In genomic region chr20:1827974-1828785, GRCh38 we compare ENCODE assay signal across 11 cellular contexts.
DNase-seq lines count a peak whose midpoint lies in the region; ATAC-seq, FAIRE-seq and TF ChIP-seq lines count a peak whose summit lies in the region.
"Had no signal": no experiment of that assay in that cellular context is flagged by ENCODE, and none has a peak within 500 bp of the region (broad histone marks: within the 10 kb centered on the region; RNA-seq: fewer than 3 reads in every experiment).

No MANE protein-coding gene starts in this region.

- TF ChIP-seq CTCF in dorsolateral prefrontal cortex (IDR thresholded peaks at IDR 0.05 in 54 of 56, conservative IDR thresholded peaks at IDR 0.05 in 2 of 56; ENCODE audit: low read depth in 1 of 56, partially characterized antibody in 56 of 56) (peak in 8 of 56 donors; percentile 8 to 25 (median 15)), liver (IDR thresholded peaks at IDR 0.05; ENCODE audit: low read depth, low read length, missing input control) (no peak), suprapubic skin (IDR thresholded peaks at IDR 0.05) (no peak)

- no peak for TF ChIP-seq POLR2A in suprapubic skin (IDR thresholded peaks at IDR 0.05)

- H3K27me3 ChIP-seq in dorsolateral prefrontal cortex (no peaks in the 10 kb centered on the region), liver (ENCODE audit: control insufficient read depth in 4 of 4, insufficient read depth in 4 of 4, low read length in 3 of 4) (no peaks in the 10 kb centered on the region), suprapubic skin (no peaks in the 10 kb centered on the region)

- ATAC-seq in HG03469 (IDR thresholded peaks at IDR 0.05; ENCODE audit: unreplicated experiment) (no peak), GM21526 (IDR thresholded peaks at IDR 0.05; ENCODE audit: low FRiP score, unreplicated experiment) (no peak)

- H3K9me3 ChIP-seq in liver (ENCODE audit: control insufficient read depth in 4 of 4, low read length in 3 of 4), result no peaks in the 10 kb centered on the region
- H3K9me3 ChIP-seq in suprapubic skin, result no peaks in the 10 kb centered on the region

- 44% methylated on average over 13 of the region's 13 CpGs for WGBS in liver
- 45% methylated on average over 13 of the region's 13 CpGs for WGBS in suprapubic skin

- peak overlapping the region; percentile 80 to 100 (median 98) for H3K27ac ChIP-seq in dorsolateral prefrontal cortex
- peak overlapping the region in 1 of 2 donors; percentile 15 for H3K27ac ChIP-seq in liver (ENCODE audit: low read depth in 1 of 2, low read length in 2 of 2)
- peak overlapping the region; percentile 80 for H3K27ac ChIP-seq in suprapubic skin

- no peak for TF ChIP-seq EP300 in suprapubic skin (IDR thresholded peaks at IDR 0.05)

- H3K9ac ChIP-seq in liver (ENCODE audit: low read depth in 1 of 2, low read length in 2 of 2), result no peak overlapping the region

- H3K36me3 ChIP-seq in liver (ENCODE audit: control insufficient read depth in 4 of 4, insufficient read depth in 3 of 4, low read depth in 1 of 4, low read length in 3 of 4), result no peaks in the 10 kb centered on the region
- no peaks in the 10 kb centered on the region for H3K36me3 ChIP-seq in suprapubic skin

- peak in 1 of 2 donors; percentile 41 for TF ChIP-seq RAD21 in liver (IDR thresholded peaks at IDR 0.05)

- H3K4me3 ChIP-seq in dorsolateral prefrontal cortex (peak overlapping the region in 5 of 59 donors; percentile 3 to 20 (median 10)), liver (ENCODE audit: low read depth in 1 of 3, low read length in 3 of 3) (no peak overlapping the region), suprapubic skin (no peak overlapping the region)

- H3K4me1 ChIP-seq in liver (ENCODE audit: control insufficient read depth in 4 of 4, insufficient read depth in 4 of 4, low read length in 3 of 4) (peaks cover 2 to 18% (median 10%) of the 10 kb centered on the region in 4 donors), suprapubic skin (peaks cover 35% of the 10 kb centered on the region)

- no peak for FAIRE-seq in GM19239 (lab: Jason Lieb, UNC)

- intact Hi-C loops in dorsolateral prefrontal cortex (cut with DNase I), result loop anchor here in 1 of 2 donors (1.0 kb wide), 2 partner anchors 12 to 25 kb away; no protein-coding TSS in a partner anchor

- peak; percentile 50 for DNase-seq in NCI-H226
- DNase-seq in dorsolateral prefrontal cortex, result peak; percentile 34 to 95 (median 93)
- no peak for DNase-seq in suprapubic skin (ENCODE audit: low spot score in 2 of 2)
- DNase-seq in NCI-H1105 (lab: John Stamatoyannopoulos, UW), result no peak
- DNase-seq in GM19239 (ENCODE audit: insufficient read length, low spot score), result no peak
- DNase-seq: amniotic stem cell, NCI-H1092, T1000 had no signal

TF ChIP-seq in liver, 16 proteins besides CTCF, POLR2A, EP300 and RAD21:
- TF ChIP-seq GABPA (IDR thresholded peaks at IDR 0.05 in 1 of 2, conservative IDR thresholded peaks at IDR 0.05 in 1 of 2) (no peak), REST (IDR thresholded peaks at IDR 0.05) (peak; percentile 17), JUND (IDR thresholded peaks at IDR 0.05) (peak in 1 of 2 donors; percentile 20), SP1 (IDR thresholded peaks at IDR 0.05) (peak; percentile 55), FOXA2 (IDR thresholded peaks at IDR 0.05) (peak; percentile 8), EGR1 (IDR thresholded peaks at IDR 0.05; ENCODE audit: low read depth in 2 of 2) (no peak), FOXA1 (IDR thresholded peaks at IDR 0.05) (no peak), RXRA (IDR thresholded peaks at IDR 0.05) (peak in 1 of 2 donors; percentile 78), TAF1 (conservative IDR thresholded peaks at IDR 0.05) (no peak), NR2F2 (IDR thresholded peaks at IDR 0.05) (no peak), HNF4G (IDR thresholded peaks at IDR 0.05) (no peak), MAX (IDR thresholded peaks at IDR 0.05) (peak; percentile 35), ZBTB33 (IDR thresholded peaks at IDR 0.05) (no peak), ATF3 (IDR thresholded peaks at IDR 0.05) (no peak), YY1 (IDR thresholded peaks at IDR 0.05) (peak; percentile 77), HNF4A (conservative IDR thresholded peaks at IDR 0.05) (peak; percentile 48 to 54)

Comparison
In these comparisons a context has a peak if more than half of its experiments do, and no peak if none do; other contexts are left out.
1. DNase-seq: peak in NCI-H226 (single experiment) and dorsolateral prefrontal cortex (10 of 10); none in suprapubic skin (0 of 2), NCI-H1105 (single experiment) and GM19239 (single experiment).